11 cellular contexts compared by ENCODE assay signal in the genomic region with DNA sequence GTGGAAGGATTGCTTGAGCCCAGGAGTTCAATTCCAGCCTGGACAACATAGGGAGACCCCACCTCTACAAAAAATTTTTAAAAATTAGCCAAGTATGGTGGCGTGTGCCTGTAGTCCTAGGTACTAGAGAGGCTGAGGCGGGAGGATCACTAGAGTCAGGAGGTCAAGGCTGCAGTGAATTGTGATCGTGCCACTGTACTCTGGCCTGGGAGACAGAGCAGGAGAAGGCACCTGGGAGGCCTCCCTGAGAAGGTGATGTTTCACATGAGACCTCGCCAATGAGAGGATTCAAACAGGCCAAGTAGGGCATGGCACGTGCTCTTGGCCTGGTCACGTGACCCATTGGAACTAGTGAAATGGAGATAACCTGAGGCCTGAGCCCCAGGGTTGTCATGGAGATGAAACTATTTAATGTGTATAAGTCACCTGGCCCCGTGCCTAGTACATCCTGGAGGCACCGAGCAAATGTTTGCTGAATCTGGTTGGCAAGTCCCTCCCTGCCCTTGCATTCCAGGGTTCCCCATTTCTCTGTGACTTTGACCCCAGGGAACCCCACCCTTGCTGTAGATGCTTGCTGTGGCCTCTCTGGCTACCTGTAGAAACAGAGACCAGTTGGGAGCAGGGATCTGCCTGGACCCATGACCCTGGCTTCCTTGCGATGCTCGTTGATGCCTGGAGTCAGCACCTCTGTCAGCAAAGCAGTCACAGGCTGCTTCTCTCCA. TPM values are rescaled to one million over a fixed set of nuclear protein-coding genes. Genes with fewer than 3 reads are reported as not detected.
DNase-seq lines count a peak whose midpoint lies in the region; ATAC-seq and TF ChIP-seq lines count a peak whose summit lies in the region.
"Had no signal": no experiment of that assay in that cellular context is flagged by ENCODE, and none has a peak within 500 bp of the region (broad histone marks: within the 10 kb centered on the region; RNA-seq: fewer than 3 reads in every experiment).

No MANE protein-coding gene starts in this region.

- 58 to 66% methylated on average over 3 to 9 of the region's 10 CpGs for WGBS in transverse colon (ENCODE audit: low coverage in 1 of 2), 2 donors

- ATAC-seq in activated CD8-positive, alpha-beta T cell treated with anti-CD3 and anti-CD28 coated beads for 36 hours = no peak

- peaks cover 19% of the 10 kb centered on the region for H3K27me3 Mint-ChIP-seq in endothelial cell (ENCODE audit: unreplicated experiment)
- H3K27me3 Mint-ChIP-seq in activated CD8-positive, alpha-beta T cell treated with anti-CD3 and anti-CD28 coated beads for 36 hours = peaks cover 4% of the 10 kb centered on the region

- H3K9me3 ChIP-seq in transverse colon = no peaks in the 10 kb centered on the region

- TF ChIP-seq CTCF in RWPE1 (conservative IDR thresholded peaks at IDR 0.05; ENCODE audit: low read depth) (no peak), transverse colon (IDR thresholded peaks at IDR 0.05) (no peak), endothelial cell (IDR thresholded peaks at IDR 0.05; ENCODE audit: unreplicated experiment) (no peak)
- TF ChIP-seq CTCF in activated CD8-positive, alpha-beta T cell treated with anti-CD3 and anti-CD28 coated beads for 36 hours (IDR thresholded peaks at IDR 0.05) = no peak

- peaks cover 27% of the 10 kb centered on the region for H3K4me1 Mint-ChIP-seq in endothelial cell (ENCODE audit: unreplicated experiment)
- no peaks in the 10 kb centered on the region for H3K4me1 Mint-ChIP-seq in activated CD8-positive, alpha-beta T cell treated with anti-CD3 and anti-CD28 coated beads for 36 hours (ENCODE audit: low read depth)

- POLR2A ChIA-PET in RWPE1 (lab: Yijun Ruan, JAX; ENCODE audit: low non-redundant PET) = no interaction called here
- POLR2A ChIA-PET in activated CD8-positive, alpha-beta T cell treated with anti-CD3 and anti-CD28 coated beads for 36 hours (lab: Charles Lee) = no interaction called here

- no peak for TF ChIP-seq EP300 in transverse colon (IDR thresholded peaks at IDR 0.05; ENCODE audit: low read depth)

- in situ Hi-C loops in transverse colon (cut with MboI; ENCODE audit: low pct_ligation_motif_present in 1 of 4, low pct_unique_long_range_greater_than_20kb in 1 of 4, low sequenced_read_pairs in 3 of 4) = no loop called here

- H3K9me3 Mint-ChIP-seq in endothelial cell (ENCODE audit: unreplicated experiment) = no peaks in the 10 kb centered on the region
- no peaks in the 10 kb centered on the region for H3K9me3 Mint-ChIP-seq in activated CD8-positive, alpha-beta T cell treated with anti-CD3 and anti-CD28 coated beads for 36 hours
- H3K9me3 Mint-ChIP-seq: naive B cell had no signal

- peaks cover 20 to 62% (median 40%) of the 10 kb centered on the region in 4 donors for H3K4me1 ChIP-seq in transverse colon

- H3K36me3 ChIP-seq in transverse colon = no peaks in the 10 kb centered on the region

- intact Hi-C loops in transverse colon (cut with DNase I; ENCODE audit: low total_unique reads) = no loop called here
- intact Hi-C loops in activated CD8-positive, alpha-beta T cell treated with anti-CD3 and anti-CD28 coated beads for 36 hours (cut with micrococcal nuclease) = no loop called here

- no peak overlapping the region for H3K4me3 ChIP-seq in transverse colon

- H3K27ac Mint-ChIP-seq in endothelial cell (ENCODE audit: unreplicated experiment) = no peak overlapping the region
- H3K27ac Mint-ChIP-seq in activated CD8-positive, alpha-beta T cell treated with anti-CD3 and anti-CD28 coated beads for 36 hours = no peak overlapping the region
- H3K27ac Mint-ChIP-seq: naive B cell had no signal

- no peak for TF ChIP-seq POLR2A in transverse colon (IDR thresholded peaks at IDR 0.05)

- H3K4me3 Mint-ChIP-seq in endothelial cell (ENCODE audit: unreplicated experiment) = no peak overlapping the region
- no peak overlapping the region for H3K4me3 Mint-ChIP-seq in activated CD8-positive, alpha-beta T cell treated with anti-CD3 and anti-CD28 coated beads for 36 hours

- CTCF ChIA-PET in RWPE1 (lab: Yijun Ruan, JAX) = no interaction called here
- CTCF ChIA-PET in activated CD8-positive, alpha-beta T cell treated with anti-CD3 and anti-CD28 coated beads for 36 hours (lab: Charles Lee) = no interaction called here

- DNase-seq in NCI-H510A treated with DMSO at 0.1 percent for 48 hours (lab: John Stamatoyannopoulos, UW) = peak; percentile 12
- no peak for DNase-seq in NCI-H510A (lab: John Stamatoyannopoulos, UW)
- peak; percentile 96 for DNase-seq in RWPE1 (ENCODE audit: low spot score)
- DNase-seq in glomerular visceral epithelial cell (ENCODE audit: extremely low spot score) = peak; percentile 25
- DNase-seq in transverse colon = peak; percentile 89
- DNase-seq in endothelial cell (ENCODE audit: low spot score) = no peak
- no peak for DNase-seq in activated CD4-positive, alpha-beta T cell treated with anti-CD3 and anti-CD28 coated beads for 4 hours
- no peak for DNase-seq in activated CD8-positive, alpha-beta T cell treated with anti-CD3 and anti-CD28 coated beads for 36 hours
- DNase-seq: naive B cell, NCI-H1048, trophoblast cell had no signal

- H3K27me3 ChIP-seq in transverse colon = no peaks in the 10 kb centered on the region

- H3K27ac ChIP-seq in RWPE1 (peak overlapping the region; percentile 82), transverse colon (peak overlapping the region; percentile 30 to 51 (median 44))

- no peaks in the 10 kb centered on the region for H3K36me3 Mint-ChIP-seq in endothelial cell (ENCODE audit: low read depth, unreplicated experiment)
- no peaks in the 10 kb centered on the region for H3K36me3 Mint-ChIP-seq in activated CD8-positive, alpha-beta T cell treated with anti-CD3 and anti-CD28 coated beads for 36 hours (ENCODE audit: low read depth)
- H3K36me3 Mint-ChIP-seq: naive B cell had no signal

RNA-seq across cellular contexts. Expression of a gene that starts 26.1 kb away (rescaled TPM):
- total RNA-seq in transverse colon (10 to 100 TPM; 53.9 to 93.0 (median 74.7) TPM), endothelial cell (ENCODE audit: unreplicated experiment) (52.8 TPM)
- 10 to 100 TPM; 12.7 to 13.9 TPM for total RNA-seq in activated CD8-positive, alpha-beta T cell treated with anti-CD3 and anti-CD28 coated beads for 36 hours

Comparison
In these comparisons a context has a peak if more than half of its experiments do, and no peak if none do; other contexts are left out.
1. DNase-seq: peak in NCI-H510A treated with DMSO at 0.1 percent for 48 hours (single experiment), RWPE1 (single experiment), glomerular visceral epithelial cell (single experiment) and transverse colon (single experiment); none in NCI-H510A (single experiment), endothelial cell (single experiment), activated CD4-positive, alpha-beta T cell treated with anti-CD3 and anti-CD28 coated beads for 4 hours (0 of 2) and activated CD8-positive, alpha-beta T cell treated with anti-CD3 and anti-CD28 coated beads for 36 hours (single experiment).